19 cellular contexts compared by ENCODE assay signal in the genomic region with DNA sequence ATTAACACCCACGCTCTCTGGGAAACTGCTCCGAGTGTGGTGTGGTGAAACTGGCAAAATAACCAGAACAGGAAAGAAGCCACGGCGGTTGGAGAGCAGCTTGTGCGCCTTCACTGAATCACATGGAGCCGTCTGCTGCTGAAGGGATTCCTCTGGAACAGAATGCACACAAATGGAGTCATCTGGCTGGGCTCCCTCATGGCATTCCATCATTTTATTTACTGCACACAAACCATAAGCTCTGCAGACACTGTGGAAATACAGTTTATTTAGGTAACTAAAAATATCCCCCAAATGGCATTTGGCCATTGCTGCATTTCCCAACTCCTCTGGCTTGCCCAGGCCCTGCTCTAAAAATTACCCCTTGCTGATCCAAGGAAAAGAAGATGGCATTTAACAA.
A peak's percentile ranks its signal among the peaks of the same experiment; 100 is the strongest.
DNase-seq lines count a peak whose midpoint lies in the region; ATAC-seq and TF ChIP-seq lines count a peak whose summit lies in the region.
"Had no signal": no experiment of that assay in that cellular context is flagged by ENCODE, and none has a peak within 500 bp of the region (broad histone marks: within the 10 kb centered on the region; RNA-seq: fewer than 3 reads in every experiment).

No MANE protein-coding gene starts in this region.

- no peak for TF ChIP-seq CTCF in GM23338 (conservative IDR thresholded peaks at IDR 0.05; ENCODE audit: low read depth in 2 of 2)
- no peak for TF ChIP-seq CTCF in brain microvascular endothelial cell (IDR thresholded peaks at IDR 0.05; ENCODE audit: low read depth, low read length, missing control alignments)
- no peak for TF ChIP-seq CTCF in thoracic aorta (IDR thresholded peaks at IDR 0.05)

- H3K4me1 ChIP-seq in GM23338 (ENCODE audit: insufficient read depth) (no peaks in the 10 kb centered on the region; the same call in 1 of the 2 replicates), iPS-20b (ENCODE audit: insufficient read depth, low read length) (peaks cover 3% of the 10 kb centered on the region; the same call in 1 of the 2 replicates), thoracic aorta (ENCODE audit: control insufficient read depth in 1 of 2, low read depth in 2 of 2) (peaks cover 0 to 6% of the 10 kb centered on the region in 2 donors)
- H3K4me1 ChIP-seq: breast epithelium, transverse colon had no signal

- H3K9me2 ChIP-seq in GM23338 (ENCODE audit: insufficient read depth): no peaks in the 10 kb centered on the region

- H3K27me3 ChIP-seq in GM23338 (ENCODE audit: insufficient read depth) (no peaks in the 10 kb centered on the region), brain microvascular endothelial cell (replicated peaks) (no peaks in the 10 kb centered on the region), iPS-20b (ENCODE audit: insufficient read depth, low read length) (no peaks in the 10 kb centered on the region), thoracic aorta (replicated peaks; ENCODE audit: insufficient read depth) (no peaks in the 10 kb centered on the region)
- H3K27me3 ChIP-seq: transverse colon had no signal

- H3F3A ChIP-seq in GM23338 (replicated peaks; ENCODE audit: low read depth): no peaks in the 10 kb centered on the region

- H3K27ac ChIP-seq in GM23338 (ENCODE audit: low read depth) (peak overlapping the region; percentile 72; the same call in 1 of the 2 replicates), brain microvascular endothelial cell (no peak overlapping the region), iPS-20b (ENCODE audit: low read length) (peak overlapping the region; percentile 90), thoracic aorta (peak overlapping the region in 1 of 2 donors; percentile 41)
- H3K27ac ChIP-seq: breast epithelium, transverse colon had no signal

- H4K20me1 ChIP-seq in GM23338 (replicated peaks; ENCODE audit: insufficient read depth): no peaks in the 10 kb centered on the region

- H3K4me1 Mint-ChIP-seq in GM23338: peaks cover 28% of the 10 kb centered on the region
- H3K4me1 Mint-ChIP-seq: activated CD4-positive, alpha-beta memory T cell treated with anti-CD3 and anti-CD28 coated beads, Interleukin-2, amount 10 ng/mL, durations not matched to agents 7 days and 5 days had no signal

- ATAC-seq in GM23338 (no peak), thoracic aorta (ENCODE audit: insufficient number of reproducible peaks, low FRiP score, low read depth) (peak; percentile 28), GM18517 (IDR thresholded peaks at IDR 0.05; ENCODE audit: unreplicated experiment) (no peak), HG02678 (IDR thresholded peaks at IDR 0.05; ENCODE audit: unreplicated experiment) (no peak)
- ATAC-seq: CD8-positive, alpha-beta T cell had no signal

- in situ Hi-C loops in brain microvascular endothelial cell (cut with HindIII; ENCODE audit: low pct_ligation_motif_present, low sequenced_read_pairs): no loop called here

- H3K27ac Mint-ChIP-seq in GM23338: 0 out of 2 replicates have a peak overlapping the region, but pooled peaks have one; percentile 52
- H3K27ac Mint-ChIP-seq: activated CD4-positive, alpha-beta memory T cell treated with anti-CD3 and anti-CD28 coated beads, Interleukin-2, amount 10 ng/mL, durations not matched to agents 7 days and 5 days; CD8-positive, alpha-beta T cell; progenitor cell of endocrine pancreas had no signal

- H3K9me3 ChIP-seq in iPS-20b (ENCODE audit: insufficient read depth, low read depth, low read length) (no peaks in the 10 kb centered on the region), thoracic aorta (no peaks in the 10 kb centered on the region)
- H3K9me3 ChIP-seq: breast epithelium, transverse colon had no signal

- no peak overlapping the region for H2AFZ ChIP-seq in GM23338

- H3K27me3 Mint-ChIP-seq in GM23338 (ENCODE audit: insufficient read depth, low read depth, poor library complexity): no peaks in the 10 kb centered on the region
- H3K27me3 Mint-ChIP-seq: activated CD4-positive, alpha-beta memory T cell treated with anti-CD3 and anti-CD28 coated beads, Interleukin-2, amount 10 ng/mL, durations not matched to agents 7 days and 5 days; progenitor cell of endocrine pancreas had no signal

- H3K79me2 ChIP-seq in GM23338 (replicated peaks; ENCODE audit: insufficient read depth): no peaks in the 10 kb centered on the region

- no peaks in the 10 kb centered on the region for H3K36me3 ChIP-seq in GM23338 (ENCODE audit: insufficient read depth)
- H3K36me3 ChIP-seq in brain microvascular endothelial cell (replicated peaks): no peaks in the 10 kb centered on the region
- no peaks in the 10 kb centered on the region for H3K36me3 ChIP-seq in iPS-20b (ENCODE audit: insufficient read depth, low read depth, low read length)
- no peaks in the 10 kb centered on the region for H3K36me3 ChIP-seq in thoracic aorta
- H3K36me3 ChIP-seq: breast epithelium, transverse colon had no signal

- DNase-seq in GM23338 (ENCODE audit: low spot score) (no peak), brain microvascular endothelial cell (peak; percentile 17), thoracic aorta (ENCODE audit: low spot score) (peak; percentile 2)
- DNase-seq in activated CD4-positive, CD25-positive, alpha-beta regulatory T cell (lab: John Stamatoyannopoulos, UW): no peak
- no peak for DNase-seq in stimulated activated CD4-positive, alpha-beta T cell treated with anti-CD3 and anti-CD28 coated beads, Interleukin-2, amount 100 ng/mL, for 48 hours
- DNase-seq: activated CD4-positive, alpha-beta memory T cell treated with anti-CD3 and anti-CD28 coated beads, Interleukin-2, amount 10 ng/mL, durations not matched to agents 7 days and 5 days; CD8-positive, alpha-beta T cell; effector CD8-positive, alpha-beta T cell; kidney; NCI-H1092 treated with DMSO at 0.1 percent for 48 hours; NCI-H2171 treated with DMSO at 0.1 percent for 48 hours; NK-92 treated with Interleukin-12 subunit alpha and Interleukin-12 subunit beta, amount 100 ng/mL, for 24 hours; SHP77 treated with DMSO at 0.1 percent for 48 hours; transverse colon had no signal

- H3K9ac ChIP-seq in iPS-20b (ENCODE audit: low read depth, low read length): no peak overlapping the region

- H3K9me3 Mint-ChIP-seq in GM23338: peaks cover 2% of the 10 kb centered on the region; the same call in 1 of the 3 replicates
- H3K9me3 Mint-ChIP-seq: activated CD4-positive, alpha-beta memory T cell treated with anti-CD3 and anti-CD28 coated beads, Interleukin-2, amount 10 ng/mL, durations not matched to agents 7 days and 5 days; CD8-positive, alpha-beta T cell had no signal

- peaks cover 5% of the 10 kb centered on the region; the same call in 1 of the 3 replicates for H3K36me3 Mint-ChIP-seq in GM23338 (ENCODE audit: low read depth)
- H3K36me3 Mint-ChIP-seq: CD8-positive, alpha-beta T cell had no signal

- H3K4me2 ChIP-seq in GM23338: no peak overlapping the region

- H3K4me3 ChIP-seq in GM23338 (no peak overlapping the region), brain microvascular endothelial cell (ENCODE audit: low read depth, low read length) (no peak overlapping the region), iPS-20b (ENCODE audit: low read length) (no peak overlapping the region), thoracic aorta (peak overlapping the region; percentile 11)
- H3K4me3 ChIP-seq: breast epithelium, transverse colon had no signal

- no peak overlapping the region for H3K4me3 Mint-ChIP-seq in GM23338
- H3K4me3 Mint-ChIP-seq: activated CD4-positive, alpha-beta memory T cell treated with anti-CD3 and anti-CD28 coated beads, Interleukin-2, amount 10 ng/mL, durations not matched to agents 7 days and 5 days; CD8-positive, alpha-beta T cell had no signal

TF ChIP-seq in GM23338, 12 proteins besides CTCF, POLR2A, EP300 and RAD21 (continues in another document):
- TF ChIP-seq CREB1 (CRISPR knock-in tag; IDR thresholded peaks at IDR 0.05; ENCODE audit: low read depth) (no peak), ETS1 (IDR thresholded peaks at IDR 0.05) (no peak)

Comparison
In these comparisons a context has a peak if more than half of its experiments do, and no peak if none do; other contexts are left out.
1. DNase-seq: peak in brain microvascular endothelial cell (single experiment) and thoracic aorta (single experiment); none in GM23338 (single experiment), activated CD4-positive, CD25-positive, alpha-beta regulatory T cell (0 of 4) and stimulated activated CD4-positive, alpha-beta T cell treated with anti-CD3 and anti-CD28 coated beads, Interleukin-2, amount 100 ng/mL, for 48 hours (0 of 2).